In genomic region chr10:103934308-103934707, GRCh38 we compare ENCODE assay signal across 26 cellular contexts.
"Had no signal": no experiment of that assay in that cellular context is flagged by ENCODE, and none has a peak within 500 bp of the region (broad histone marks: within the 10 kb centered on the region; RNA-seq: fewer than 3 reads in every experiment).

No MANE protein-coding gene starts in this region.

- H3K9me3 Mint-ChIP-seq: naive thymus-derived CD8-positive, alpha-beta T cell; nephron; neural progenitor cell; stimulated activated naive B cell treated with anti-CD40 and anti-IgM and Interleukin-4, amounts not matched to agents 10 μg/mL and 1 μg/mL and 100 μg/mL, for 72 hours; stimulated activated naive CD8-positive, alpha-beta T cell treated with anti-CD3 and anti-CD28 coated beads, Interleukin-15, Interleukin-2, amounts not matched to agents 100 ng/mL and 50 ng/mL, for 24 hours had no signal

- H3K4me1 ChIP-seq: left lung, lower lobe of right lung, right atrium auricular region, right lobe of liver, testis, transverse colon, upper lobe of left lung, vagina had no signal

- H3K4me3 ChIP-seq: left lung, lower lobe of right lung, neural progenitor cell, ovary, right atrium auricular region, right lobe of liver, testis, thyroid gland, transverse colon, upper lobe of left lung, vagina had no signal

- H3K36me3 ChIP-seq: left lung, lower lobe of right lung, neural progenitor cell, neutrophil, ovary, right atrium auricular region, right lobe of liver, thyroid gland, transverse colon, upper lobe of left lung, vagina had no signal

- H3K27me3 Mint-ChIP-seq: naive thymus-derived CD8-positive, alpha-beta T cell; progenitor cell of endocrine pancreas; stimulated activated naive B cell treated with anti-CD40 and anti-IgM and Interleukin-4, amounts not matched to agents 10 μg/mL and 1 μg/mL and 100 μg/mL, for 72 hours; stimulated activated naive CD8-positive, alpha-beta T cell treated with anti-CD3 and anti-CD28 coated beads, Interleukin-15, Interleukin-2, amounts not matched to agents 100 ng/mL and 50 ng/mL, for 24 hours had no signal

- H3K4me1 Mint-ChIP-seq: immature natural killer cell; stimulated activated naive B cell treated with anti-CD40 and anti-IgM and Interleukin-4, amounts not matched to agents 10 μg/mL and 1 μg/mL and 100 μg/mL, for 72 hours had no signal

- DNase-seq: immature natural killer cell; kidney; left colon; left lung; lower lobe of right lung; mammary epithelial cell; mesenchymal stem cell; naive thymus-derived CD8-positive, alpha-beta T cell; ovary; stimulated activated CD4-positive, alpha-beta T cell treated with anti-CD3 and anti-CD28 coated beads, Interleukin-12 subunit alpha, Interleukin-12 subunit beta, amount 100 ng/mL, for 4 hours; stimulated activated CD4-positive, alpha-beta T cell treated with anti-CD3 and anti-CD28 coated beads, Interleukin-15, amount 100 ng/mL, for 24 hours; stimulated activated CD4-positive, alpha-beta T cell treated with anti-CD3 and anti-CD28 coated beads, Interleukin-2, amount 100 ng/mL, for 24 hours; stimulated activated CD4-positive, alpha-beta T cell treated with anti-CD3 and anti-CD28 coated beads, Interleukin-4, amount 100 ng/mL, for 1 hour; stimulated activated naive B cell treated with anti-CD40 and anti-IgM and Interleukin-4, amounts not matched to agents 10 μg/mL and 1 μg/mL and 100 μg/mL, for 72 hours; thyroid gland; transverse colon; upper lobe of left lung had no signal

- H3K36me3 Mint-ChIP-seq: naive thymus-derived CD8-positive, alpha-beta T cell; neural progenitor cell; stimulated activated naive B cell treated with anti-CD40 and anti-IgM and Interleukin-4, amounts not matched to agents 10 μg/mL and 1 μg/mL and 100 μg/mL, for 72 hours had no signal

- H3K27me3 ChIP-seq: left lung, neural progenitor cell, neutrophil, ovary, right atrium auricular region, right lobe of liver, testis, thyroid gland, transverse colon, upper lobe of left lung, vagina had no signal

- H3K4me3 Mint-ChIP-seq: immature natural killer cell; naive thymus-derived CD8-positive, alpha-beta T cell; nephron; neural progenitor cell; stimulated activated naive B cell treated with anti-CD40 and anti-IgM and Interleukin-4, amounts not matched to agents 10 μg/mL and 1 μg/mL and 100 μg/mL, for 72 hours; stimulated activated naive CD8-positive, alpha-beta T cell treated with anti-CD3 and anti-CD28 coated beads, Interleukin-15, Interleukin-2, amounts not matched to agents 100 ng/mL and 50 ng/mL, for 24 hours had no signal

- ATAC-seq: left colon; lower lobe of right lung; naive thymus-derived CD8-positive, alpha-beta T cell; stimulated activated naive B cell treated with anti-CD40 and anti-IgM and Interleukin-4, amounts not matched to agents 10 μg/mL and 1 μg/mL and 100 μg/mL, for 72 hours had no signal

- H3K9me3 ChIP-seq: left lung, lower lobe of right lung, neutrophil, ovary, right atrium auricular region, right lobe of liver, testis, thyroid gland, transverse colon, upper lobe of left lung, vagina had no signal

- H3K27ac Mint-ChIP-seq: immature natural killer cell; nephron; neural progenitor cell; stimulated activated naive B cell treated with anti-CD40 and anti-IgM and Interleukin-4, amounts not matched to agents 10 μg/mL and 1 μg/mL and 100 μg/mL, for 72 hours; stimulated activated naive CD8-positive, alpha-beta T cell treated with anti-CD3 and anti-CD28 coated beads, Interleukin-15, Interleukin-2, amounts not matched to agents 100 ng/mL and 50 ng/mL, for 24 hours had no signal

- H3K27ac ChIP-seq: left lung, lower lobe of right lung, neural progenitor cell, neutrophil, ovary, right atrium auricular region, right lobe of liver, testis, thyroid gland, transverse colon, upper lobe of left lung, vagina had no signal
